Comparison of ENCODE assay signal across 8 cellular contexts in genomic region chr13:42039457-42039945, GRCh38. TPM values are rescaled to one million over a fixed set of nuclear protein-coding genes. Genes with fewer than 3 reads are reported as not detected.
A peak's percentile ranks its signal among the peaks of the same experiment; 100 is the strongest.
DNase-seq lines count a peak whose midpoint lies in the region; ATAC-seq, FAIRE-seq and TF ChIP-seq lines count a peak whose summit lies in the region.

No MANE protein-coding gene starts in this region.

- dilution Hi-C loops in endothelial cell of umbilical vein (cut with MboI; ENCODE audit: extremely low pct_ligation_motif_present, low sequenced_read_pairs), result no loop called here

- peaks cover 10% of the 10 kb centered on the region for H3K4me1 ChIP-seq in PC-9 (replicated peaks; ENCODE audit: insufficient read depth)
- peaks cover 12% of the 10 kb centered on the region for H3K4me1 ChIP-seq in endothelial cell of umbilical vein (ENCODE audit: control insufficient read depth, extremely low read depth, insufficient read depth, low read length)

- no peak for TF ChIP-seq POLR2A in endothelial cell of umbilical vein (IDR thresholded peaks at IDR 0.05; ENCODE audit: low read depth, low read length)

- peak overlapping the region; percentile 56 for H3K27ac ChIP-seq in PC-9
- H3K27ac ChIP-seq in endothelial cell of umbilical vein (ENCODE audit: insufficient read depth, low read depth, low read length), result peak overlapping the region; percentile 65

- no peaks in the 10 kb centered on the region for H3K9me1 ChIP-seq in endothelial cell of umbilical vein (replicated peaks; ENCODE audit: control insufficient read depth, extremely low read depth, insufficient read depth, low read length)

- CTCF ChIA-PET in PC-9 (lab: Charles Lee) (no interaction called here), endothelial cell of umbilical vein (lab: Charles Lee) (interaction anchor here (3.6 kb wide), 1 partner anchor 371 kb away, joined by 43 read pairs; no protein-coding TSS in a partner anchor)

- H3K4me1 Mint-ChIP-seq in CD14-positive monocyte (peaks cover 18% of the 10 kb centered on the region), natural killer cell (peaks cover 20 to 24% of the 10 kb centered on the region in 2 donors)

- H4K20me1 ChIP-seq in PC-9 (ENCODE audit: insufficient read depth), result no peaks in the 10 kb centered on the region
- H4K20me1 ChIP-seq in endothelial cell of umbilical vein (replicated peaks; ENCODE audit: control insufficient read depth, extremely low read depth, insufficient read depth, low read length), result peaks cover 4% of the 10 kb centered on the region

- no peak for TF ChIP-seq CTCF in CD14-positive monocyte (IDR thresholded peaks at IDR 0.05)
- no peak for TF ChIP-seq CTCF in PC-9 (conservative IDR thresholded peaks at IDR 0.05)
- TF ChIP-seq CTCF in endothelial cell of umbilical vein (IDR thresholded peaks at IDR 0.05; ENCODE audit: extremely low read depth in 1 of 2, insufficient read depth in 1 of 2, low read depth in 1 of 2, low read length in 2 of 2), result no peak
- no peak for TF ChIP-seq CTCF in natural killer cell (IDR thresholded peaks at IDR 0.05)

- H3K27me3 Mint-ChIP-seq in CD14-positive monocyte (ENCODE audit: low read depth in 3 of 3) (peaks cover 31 to 58% (median 35%) of the 10 kb centered on the region in 3 donors), natural killer cell (ENCODE audit: low read depth in 2 of 2) (peaks cover 24 to 52% of the 10 kb centered on the region in 2 donors)

- H3K9me3 Mint-ChIP-seq in CD14-positive monocyte, result peaks cover 4 to 14% (median 10%) of the 10 kb centered on the region in 7 donors
- H3K9me3 Mint-ChIP-seq in natural killer cell, result no peaks in the 10 kb centered on the region

- peak overlapping the region; percentile 88 for H3K9ac ChIP-seq in endothelial cell of umbilical vein (replicated peaks; ENCODE audit: extremely low read depth, insufficient read depth, low read length)

- no peak for FAIRE-seq in endothelial cell of umbilical vein (lab: Jason Lieb, UNC)

- H2AFZ ChIP-seq in PC-9 (peak overlapping the region; percentile 92), endothelial cell of umbilical vein (ENCODE audit: low read depth, low read length) (peak overlapping the region; percentile 5)

- H3F3A ChIP-seq in PC-9 (ENCODE audit: insufficient read depth, low read depth), result peaks cover 14% of the 10 kb centered on the region

- peak overlapping the region; percentile 82 for H3K4me2 ChIP-seq in PC-9
- H3K4me2 ChIP-seq in endothelial cell of umbilical vein (ENCODE audit: insufficient read depth, low read length), result peak overlapping the region; percentile 64

- POLR2A ChIA-PET in PC-9 (lab: Charles Lee; ENCODE audit: unreplicated experiment) (no interaction called here), endothelial cell of umbilical vein (lab: Charles Lee) (interaction anchor here (1.0 kb wide), 3 partner anchors 9 to 79 kb away, joined by 3 to 5 read pairs (median 5); no protein-coding TSS in a partner anchor)

- BruUV-seq in PC-9 (replicated peaks; lab: Mats Ljungman, UMichigan), result TSS peak; percentile 75
- BruUV-seq in endothelial cell of umbilical vein (replicated peaks; lab: Mats Ljungman, UMichigan), result TSS peak; percentile 67

- no peaks in the 10 kb centered on the region for H3K9me2 ChIP-seq in PC-9 (ENCODE audit: insufficient read depth)

- DNase-seq in CD14-positive monocyte (ENCODE audit: low spot score), result no peak
- DNase-seq in PC-9, result peak in 1 of 2 experiments; percentile 35
- no peak for DNase-seq in endothelial cell of umbilical vein (ENCODE audit: low read depth, low spot score)
- DNase-seq in natural killer cell, result no peak
- DNase-seq in SHP77 (lab: John Stamatoyannopoulos, UW), result no peak

- ATAC-seq in GM21723 (IDR thresholded peaks at IDR 0.05; ENCODE audit: unreplicated experiment) (peak; percentile 24), natural killer cell (peak in 1 of 3 donors; percentile 4), GM21576 (IDR thresholded peaks at IDR 0.05; ENCODE audit: unreplicated experiment) (no peak), GM19035 (IDR thresholded peaks at IDR 0.05; ENCODE audit: unreplicated experiment) (no peak)

- H3K27me3 ChIP-seq in PC-9 (ENCODE audit: insufficient read depth, low read depth) (no peaks in the 10 kb centered on the region), endothelial cell of umbilical vein (ENCODE audit: control insufficient read depth in 2 of 2, insufficient read depth in 2 of 2, low read length in 2 of 2) (no peaks in the 10 kb centered on the region)

- H3K79me2 ChIP-seq in PC-9 (ENCODE audit: low read depth), result peaks cover 9% of the 10 kb centered on the region
- H3K79me2 ChIP-seq in endothelial cell of umbilical vein (ENCODE audit: control insufficient read depth, insufficient read depth, low read length), result peaks cover 27% of the 10 kb centered on the region

- H3K36me3 ChIP-seq in PC-9 (ENCODE audit: low read depth) (no peaks in the 10 kb centered on the region), endothelial cell of umbilical vein (ENCODE audit: control insufficient read depth in 2 of 2, extremely low read depth in 1 of 2, insufficient read depth in 2 of 2, low read length in 2 of 2) (no peaks in the 10 kb centered on the region)

- H3K36me3 Mint-ChIP-seq in CD14-positive monocyte, result peaks cover 6 to 8% of the 10 kb centered on the region in 2 donors
- peaks cover 13% of the 10 kb centered on the region for H3K36me3 Mint-ChIP-seq in natural killer cell

- intact Hi-C loops in CD14-positive monocyte (cut with micrococcal nuclease) (no loop called here), PC-9 (cut with micrococcal nuclease; ENCODE audit: unreplicated experiment) (no loop called here), endothelial cell of umbilical vein (cut with micrococcal nuclease) (no loop called here), natural killer cell (cut with micrococcal nuclease) (no loop called here)

- peak overlapping the region; percentile 46 to 86 (median 80) for H3K27ac Mint-ChIP-seq in CD14-positive monocyte
- peak overlapping the region; percentile 39 to 60 for H3K27ac Mint-ChIP-seq in natural killer cell

- no peaks in the 10 kb centered on the region for H3K9me3 ChIP-seq in PC-9 (ENCODE audit: insufficient read depth, low read depth)
- H3K9me3 ChIP-seq in endothelial cell of umbilical vein (replicated peaks; ENCODE audit: control insufficient read depth, insufficient read depth, low read length), result no peaks in the 10 kb centered on the region

- peak overlapping the region; percentile 90 for H3K4me3 Mint-ChIP-seq in CD14-positive monocyte
- peak overlapping the region; percentile 90 for H3K4me3 Mint-ChIP-seq in natural killer cell

- H3K4me3 ChIP-seq in PC-9 (peak overlapping the region; percentile 61), endothelial cell of umbilical vein (replicated peaks in 1 of 3; ENCODE audit: insufficient read depth in 1 of 3, low read depth in 1 of 3, low read length in 3 of 3) (peak overlapping the region; percentile 60 to 85 (median 69))

TF ChIP-seq in endothelial cell of umbilical vein, 7 proteins besides CTCF, POLR2A, EP300 and RAD21:
- TF ChIP-seq POLR2AphosphoS5 (IDR thresholded peaks at IDR 0.05; ENCODE audit: insufficient read depth, low read depth, low read length) (no peak), MYC (IDR thresholded peaks at IDR 0.05; ENCODE audit: low read depth, low read length) (no peak), MAX (IDR thresholded peaks at IDR 0.05; ENCODE audit: insufficient read depth, insufficient read length) (no peak), GATA2 (IDR thresholded peaks at IDR 0.05; ENCODE audit: insufficient read depth, insufficient read length, low read depth, low read length) (no peak), FOS (IDR thresholded peaks at IDR 0.05; ENCODE audit: borderline replicate concordance, insufficient read depth, low read length) (no peak), EZH2 (IDR thresholded peaks at IDR 0.05; ENCODE audit: borderline replicate concordance, low read depth, low read length, severe bottlenecking) (no peak), JUN (IDR thresholded peaks at IDR 0.05; ENCODE audit: borderline replicate concordance, insufficient read depth, insufficient read length, low read depth) (no peak)

RNA-seq across cellular contexts. Expression of gene DGKH, which starts 8.9 kb away (rescaled TPM):
- polyA plus RNA-seq in CD14-positive monocyte (under 1 TPM; 0.10 to 0.15 TPM), endothelial cell of umbilical vein (4.1 and 4.4 TPM in 2 replicates)
- total RNA-seq in PC-9 (2021) (9.3 and 10.9 TPM in 2 replicates), endothelial cell of umbilical vein (30.1 and 32.9 TPM in 2 replicates), natural killer cell (1 to 10 TPM; 1.1 to 3.4 (median 1.2) TPM)
- polyA plus RNA-seq in endothelial cell of umbilical vein (2011; cell fraction: cytosol; rRNA removed), result 4.0 TPM in 2 replicates
- polyA plus RNA-seq in endothelial cell of umbilical vein (2011; cell fraction: nucleus; rRNA removed), result 19.8 and 21.5 TPM in 2 replicates
- 10.7 and 13.6 TPM in 2 replicates for polyA plus RNA-seq in endothelial cell of umbilical vein (2012)
- polyA minus RNA-seq in endothelial cell of umbilical vein, result 39.7 and 40.1 TPM in 2 replicates
- polyA minus RNA-seq in endothelial cell of umbilical vein (2011; cell fraction: cytosol; rRNA and poly(A)+ RNA removed), result 5.7 TPM
- 58.5 and 80.1 TPM in 2 replicates for polyA minus RNA-seq in endothelial cell of umbilical vein (2011; cell fraction: nucleus; rRNA and poly(A)+ RNA removed)
